ENCODE assay signal across 26 cellular contexts in genomic region chr22:47001288-47001687, GRCh38.
A peak's percentile ranks its signal among the peaks of the same experiment; 100 is the strongest.
DNase-seq lines count a peak whose midpoint lies in the region; ATAC-seq and TF ChIP-seq lines count a peak whose summit lies in the region.
"Had no signal": no experiment of that assay in that cellular context is flagged by ENCODE, and none has a peak within 500 bp of the region (broad histone marks: within the 10 kb centered on the region; RNA-seq: fewer than 3 reads in every experiment).

No MANE protein-coding gene starts in this region.

- H3K9ac ChIP-seq in endodermal cell (ENCODE audit: extremely low read depth, low read length, poor library complexity, severe bottlenecking): no peak overlapping the region

- H3K27ac Mint-ChIP-seq in activated CD4-positive, alpha-beta memory T cell treated with anti-CD3 and anti-CD28 coated beads for 36 hours: no peak overlapping the region
- H3K27ac Mint-ChIP-seq in natural killer cell treated with Interleukin-12 subunit alpha and Interleukin-12 subunit beta and Interleukin-15 and Interleukin-18, amount 100 ng/mL, for 72 hours: no peak overlapping the region
- H3K27ac Mint-ChIP-seq in endodermal cell: no peak overlapping the region

- no peaks in the 10 kb centered on the region for H3K27me3 Mint-ChIP-seq in activated CD4-positive, alpha-beta memory T cell treated with anti-CD3 and anti-CD28 coated beads for 36 hours
- H3K27me3 Mint-ChIP-seq in natural killer cell treated with Interleukin-12 subunit alpha and Interleukin-12 subunit beta and Interleukin-15 and Interleukin-18, amount 100 ng/mL, for 72 hours: no peaks in the 10 kb centered on the region
- H3K27me3 Mint-ChIP-seq in endodermal cell (ENCODE audit: insufficient read depth): no peaks in the 10 kb centered on the region
- H3K27me3 Mint-ChIP-seq: naive B cell; stimulated activated naive CD8-positive, alpha-beta T cell treated with anti-CD3 and anti-CD28 coated beads, Interleukin-15, Interleukin-2, amounts not matched to agents 100 ng/mL and 50 ng/mL, for 24 hours had no signal

- no peaks in the 10 kb centered on the region for H3K4me1 ChIP-seq in endodermal cell (ENCODE audit: control insufficient read depth, insufficient read depth, low read length)
- H3K4me1 ChIP-seq: transverse colon had no signal

- TF ChIP-seq CTCF in GM10248 (IDR thresholded peaks at IDR 0.05; ENCODE audit: control extremely low read depth, extremely low read depth, low read depth, missing control alignments) (no peak), endodermal cell (conservative IDR thresholded peaks at IDR 0.05) (no peak)

- POLR2A ChIA-PET in GM10248 (lab: Yijun Ruan, JAX): no interaction called here
- POLR2A ChIA-PET in activated CD4-positive, alpha-beta memory T cell treated with anti-CD3 and anti-CD28 coated beads for 36 hours (lab: Charles Lee): no interaction called here

- H3K27me3 ChIP-seq in endodermal cell (ENCODE audit: control insufficient read depth, insufficient read depth, low read length, poor library complexity, severe bottlenecking): no peaks in the 10 kb centered on the region
- H3K27me3 ChIP-seq: dorsolateral prefrontal cortex, transverse colon had no signal

- CTCF ChIA-PET in GM10248 (lab: Yijun Ruan, JAX): no interaction called here
- CTCF ChIA-PET in activated CD4-positive, alpha-beta memory T cell treated with anti-CD3 and anti-CD28 coated beads for 36 hours (lab: Charles Lee): interaction anchor here (0.8 kb wide), 1 partner anchor 85 kb away, joined by 4 read pairs; no protein-coding TSS in a partner anchor

- no peak overlapping the region for H3K27ac ChIP-seq in endodermal cell (ENCODE audit: low read depth, low read length)
- H3K27ac ChIP-seq: dorsolateral prefrontal cortex, epithelial cell of prostate, transverse colon had no signal

- 90% methylated on average over 9 of the region's 9 CpGs; no CpG with 5 or more reads in 1 of the 2 experiments for WGBS in endodermal cell (ENCODE audit: insufficient coverage in 1 of 2, insufficient read length in 1 of 2), 2 experiments

- H3K36me3 Mint-ChIP-seq in activated CD4-positive, alpha-beta memory T cell treated with anti-CD3 and anti-CD28 coated beads for 36 hours: peaks cover 8% of the 10 kb centered on the region
- no peaks in the 10 kb centered on the region for H3K36me3 Mint-ChIP-seq in natural killer cell treated with Interleukin-12 subunit alpha and Interleukin-12 subunit beta and Interleukin-15 and Interleukin-18, amount 100 ng/mL, for 72 hours
- peaks cover 18% of the 10 kb centered on the region for H3K36me3 Mint-ChIP-seq in endodermal cell (ENCODE audit: low read depth)

- peaks cover 25% of the 10 kb centered on the region for H3K36me3 ChIP-seq in endodermal cell (ENCODE audit: control insufficient read depth, insufficient read depth, low read length)
- H3K36me3 ChIP-seq: transverse colon had no signal

- H3K4me3 Mint-ChIP-seq in activated CD4-positive, alpha-beta memory T cell treated with anti-CD3 and anti-CD28 coated beads for 36 hours: no peak overlapping the region
- H3K4me3 Mint-ChIP-seq in natural killer cell treated with Interleukin-12 subunit alpha and Interleukin-12 subunit beta and Interleukin-15 and Interleukin-18, amount 100 ng/mL, for 72 hours: no peak overlapping the region
- no peak overlapping the region for H3K4me3 Mint-ChIP-seq in endodermal cell
- H3K4me3 Mint-ChIP-seq: activated naive CD4-positive, alpha-beta T cell treated with anti-CD3 and anti-CD28 coated beads for 36 hours; naive B cell; stimulated activated naive CD8-positive, alpha-beta T cell treated with anti-CD3 and anti-CD28 coated beads, Interleukin-15, Interleukin-2, amounts not matched to agents 100 ng/mL and 50 ng/mL, for 24 hours had no signal

- H3K9me3 Mint-ChIP-seq in activated CD4-positive, alpha-beta memory T cell treated with anti-CD3 and anti-CD28 coated beads for 36 hours: no peaks in the 10 kb centered on the region
- H3K9me3 Mint-ChIP-seq in natural killer cell treated with Interleukin-12 subunit alpha and Interleukin-12 subunit beta and Interleukin-15 and Interleukin-18, amount 100 ng/mL, for 72 hours: no peaks in the 10 kb centered on the region
- H3K9me3 Mint-ChIP-seq in endodermal cell: no peaks in the 10 kb centered on the region
- H3K9me3 Mint-ChIP-seq: activated naive CD4-positive, alpha-beta T cell treated with anti-CD3 and anti-CD28 coated beads for 36 hours; naive B cell; stimulated activated naive CD8-positive, alpha-beta T cell treated with anti-CD3 and anti-CD28 coated beads, Interleukin-15, Interleukin-2, amounts not matched to agents 100 ng/mL and 50 ng/mL, for 24 hours had no signal

- H3K4me1 Mint-ChIP-seq in activated CD4-positive, alpha-beta memory T cell treated with anti-CD3 and anti-CD28 coated beads for 36 hours (ENCODE audit: low read depth): peaks cover 18% of the 10 kb centered on the region
- peaks cover 7 to 14% of the 10 kb centered on the region in 2 donors for H3K4me1 Mint-ChIP-seq in natural killer cell treated with Interleukin-12 subunit alpha and Interleukin-12 subunit beta and Interleukin-15 and Interleukin-18, amount 100 ng/mL, for 72 hours (ENCODE audit: low read depth in 2 of 2)
- H3K4me1 Mint-ChIP-seq in endodermal cell: no peaks in the 10 kb centered on the region

- DNase-seq in GM10248 (ENCODE audit: extremely low spot score) (peak; percentile 60), NCI-H2171 (lab: John Stamatoyannopoulos, UW) (no peak), endodermal cell (no peak)
- DNase-seq in activated CD4-positive, alpha-beta memory T cell treated with anti-CD3 and anti-CD28 coated beads for 36 hours: peak; percentile 21
- no peak for DNase-seq in natural killer cell treated with Interleukin-12 subunit alpha and Interleukin-12 subunit beta and Interleukin-15 and Interleukin-18, amount 100 ng/mL, for 72 hours (ENCODE audit: low spot score)
- DNase-seq: activated CD4-positive, alpha-beta T cell treated with anti-CD3 and anti-CD28 coated beads for 4 hours; activated naive CD4-positive, alpha-beta T cell treated with anti-CD3 and anti-CD28 coated beads for 36 hours; aorta; central memory CD4-positive, alpha-beta T cell; dorsolateral prefrontal cortex; foreskin melanocyte; GOT3; kidney; naive B cell; NCI-H1930; NCI-H446 treated with DMSO at 0.1 percent for 48 hours; right cardiac atrium; RPMI8226; transverse colon had no signal

- H3K4me3 ChIP-seq in endodermal cell (ENCODE audit: low read length): no peak overlapping the region
- H3K4me3 ChIP-seq: dorsolateral prefrontal cortex, K562, transverse colon had no signal

- no peaks in the 10 kb centered on the region for H3K9me3 ChIP-seq in endodermal cell (ENCODE audit: control insufficient read depth, low read length)
- H3K9me3 ChIP-seq: transverse colon had no signal

- intact Hi-C loops in activated CD4-positive, alpha-beta memory T cell treated with anti-CD3 and anti-CD28 coated beads for 36 hours (cut with micrococcal nuclease): loop anchor here (2.0 to 10.0 kb wide), 2 partner anchors 22 to 94 kb away; no protein-coding TSS in a partner anchor

- ATAC-seq in GM18511 (IDR thresholded peaks at IDR 0.05; ENCODE audit: unreplicated experiment) (peak; percentile 73), HG02763 (IDR thresholded peaks at IDR 0.05; ENCODE audit: unreplicated experiment) (peak; percentile 51), HG03159 (IDR thresholded peaks at IDR 0.05; ENCODE audit: unreplicated experiment) (no peak)
- no peak for ATAC-seq in natural killer cell treated with Interleukin-12 subunit alpha and Interleukin-12 subunit beta and Interleukin-15 and Interleukin-18, amount 100 ng/mL, for 72 hours
- ATAC-seq: K562, right cardiac atrium, SK-N-SH treated with all-trans-retinoic acid at 6 μM for 48 hours had no signal

Comparison
In these comparisons a context has a peak if more than half of its experiments do, and no peak if none do; other contexts are left out.
1. DNase-seq: peak in GM10248 (single experiment) and activated CD4-positive, alpha-beta memory T cell treated with anti-CD3 and anti-CD28 coated beads for 36 hours (single experiment); none in natural killer cell treated with Interleukin-12 subunit alpha and Interleukin-12 subunit beta and Interleukin-15 and Interleukin-18, amount 100 ng/mL, for 72 hours (single experiment), NCI-H2171 (single experiment) and endodermal cell (single experiment).
2. ATAC-seq: peak in GM18511 (single experiment) and HG02763 (single experiment); none in natural killer cell treated with Interleukin-12 subunit alpha and Interleukin-12 subunit beta and Interleukin-15 and Interleukin-18, amount 100 ng/mL, for 72 hours (0 of 2) and HG03159 (single experiment).